Comparison of ENCODE assay signal across 16 cellular contexts in the genomic region with DNA sequence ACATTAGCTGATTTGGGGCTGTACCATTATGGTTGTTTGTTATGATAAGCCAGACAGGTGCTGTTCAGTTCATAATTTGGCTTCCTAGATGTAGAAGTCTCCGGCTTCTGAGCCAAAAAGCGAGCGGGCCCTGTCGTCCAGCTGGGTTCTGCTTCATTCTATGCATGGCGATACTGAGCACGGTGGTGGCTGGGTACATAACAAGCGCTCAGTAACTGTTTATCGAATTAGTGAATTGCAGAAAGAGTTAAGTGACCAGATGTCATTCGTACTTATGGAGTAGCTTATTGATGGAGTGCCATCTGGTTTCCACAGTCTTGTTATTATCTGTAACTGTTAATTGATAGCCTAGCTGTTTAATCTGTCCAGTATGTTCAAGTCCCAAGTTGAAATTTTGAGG.
"Had no signal": no experiment of that assay in that cellular context is flagged by ENCODE, and none has a peak within 500 bp of the region (broad histone marks: within the 10 kb centered on the region; RNA-seq: fewer than 3 reads in every experiment).

No MANE protein-coding gene starts in this region.

- H3K27ac ChIP-seq: cardiac muscle cell, esophagus squamous epithelium, prostate gland, right atrium auricular region, thyroid gland had no signal

- H3K9me3 ChIP-seq: esophagus squamous epithelium, mucosa of descending colon, prostate gland, right atrium auricular region, thyroid gland had no signal

- H3K27me3 ChIP-seq: cardiac muscle cell, esophagus squamous epithelium, right atrium auricular region, thyroid gland had no signal

- ATAC-seq: left ventricle myocardium superior, mucosa of descending colon had no signal

- H3K4me3 Mint-ChIP-seq: activated naive CD8-positive, alpha-beta T cell; dendritic cell treated with granulocyte-macrophage colony-stimulating factor and Interleukin-4, amounts not matched to agents 40 ng/mL and 50 ng/mL, for 4 days; naive B cell had no signal

- H3K9me3 Mint-ChIP-seq: dendritic cell treated with granulocyte-macrophage colony-stimulating factor and Interleukin-4, amounts not matched to agents 40 ng/mL and 50 ng/mL, for 4 days; naive B cell had no signal

- H3K27me3 Mint-ChIP-seq: activated naive CD8-positive, alpha-beta T cell; dendritic cell treated with granulocyte-macrophage colony-stimulating factor and Interleukin-4, amounts not matched to agents 40 ng/mL and 50 ng/mL, for 4 days; naive B cell had no signal

- H3K27ac Mint-ChIP-seq: activated naive CD8-positive, alpha-beta T cell; dendritic cell treated with granulocyte-macrophage colony-stimulating factor and Interleukin-4, amounts not matched to agents 40 ng/mL and 50 ng/mL, for 4 days had no signal

- H3K4me1 ChIP-seq: prostate gland, right atrium auricular region had no signal

- H3K4me3 ChIP-seq: cardiac muscle cell, esophagus squamous epithelium, mucosa of descending colon, prostate gland, right atrium auricular region, thyroid gland had no signal

- H3K36me3 ChIP-seq: cardiac muscle cell, esophagus squamous epithelium, prostate gland, right atrium auricular region, thyroid gland had no signal

- DNase-seq: activated CD4-positive, alpha-beta T cell treated with anti-CD3 and anti-CD28 coated beads, Interleukin-2, amount 50 U/mL, for 48 hours; activated CD4-positive, CD25-positive, alpha-beta regulatory T cell treated with anti-CD3 and anti-CD28 coated beads, Interleukin-2, amount 50 U/mL, for 72 hours; activated T-cell treated with anti-CD3 and anti-CD28 coated beads for 4 hours; effector memory CD4-positive, alpha-beta T cell; esophagus squamous epithelium; left ventricle myocardium superior; mucosa of descending colon; naive B cell; stimulated activated CD4-positive, alpha-beta T cell treated with anti-CD3 and anti-CD28 coated beads, Interleukin-2, amount 100 ng/mL, for 24 hours; stimulated activated naive CD4-positive, alpha-beta T cell treated with Interleukin-2 at 50 U/mL for 16 hours; thyroid gland had no signal
